2 cellular contexts compared by ENCODE assay signal in genomic region chr1:44699375-44699774, GRCh38. TPM values are rescaled to one million over a fixed set of nuclear protein-coding genes. Genes with fewer than 3 reads are reported as not detected.
"Had no signal": no experiment of that assay in that cellular context is flagged by ENCODE, and none has a peak within 500 bp of the region (broad histone marks: within the 10 kb centered on the region; RNA-seq: fewer than 3 reads in every experiment).

No MANE protein-coding gene starts in this region.

RNA-seq across cellular contexts. Expression of gene ARMH1, which starts 24.9 kb away (rescaled TPM):
- total RNA-seq: G401 had no signal

RNA-seq across cellular contexts. Expression of gene RNU5D-1, which starts 31.6 kb away (rescaled TPM):
- total RNA-seq: G401, GM12878 had no signal
- polyA plus RNA-seq: GM12878 had no signal
